Comparison of ENCODE assay signal across 2 cellular contexts in the genomic region with DNA sequence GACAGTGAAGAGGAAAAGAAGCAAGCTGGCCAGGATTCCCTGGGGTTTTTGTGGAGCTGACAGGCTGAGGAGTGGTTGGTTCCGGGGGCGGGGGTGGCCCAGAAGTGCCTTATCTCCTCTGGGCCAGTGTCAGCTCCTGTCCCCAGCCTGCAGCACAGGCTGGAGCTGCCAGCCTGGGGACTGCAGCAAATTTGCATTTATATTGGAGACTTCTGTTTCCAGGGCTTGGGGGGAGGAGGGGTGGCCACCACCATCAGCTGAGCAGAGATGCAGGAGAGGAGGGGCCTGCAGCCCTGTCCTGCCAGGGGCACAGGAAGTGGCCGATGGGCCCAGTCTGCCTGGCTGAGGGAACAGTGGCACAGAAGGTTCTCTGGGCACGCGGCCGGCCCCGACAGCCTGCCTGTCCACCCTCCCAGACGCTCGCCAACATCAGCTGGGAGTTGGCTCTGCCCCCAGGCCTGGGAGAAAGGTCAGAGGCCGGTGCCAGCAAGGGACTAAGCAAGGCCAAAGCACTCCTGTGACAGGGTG.
TF ChIP-seq lines count a peak whose summit lies in the region.

No MANE protein-coding gene starts in this region.

TF ChIP-seq in liver, 16 proteins besides CTCF, POLR2A, EP300 and RAD21:
- TF ChIP-seq, protein P1, sequence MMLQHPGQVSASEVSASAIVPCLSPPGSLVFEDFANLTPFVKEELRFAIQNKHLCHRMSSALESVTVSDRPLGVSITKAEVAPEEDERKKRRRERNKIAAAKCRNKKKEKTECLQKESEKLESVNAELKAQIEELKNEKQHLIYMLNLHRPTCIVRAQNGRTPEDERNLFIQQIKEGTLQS (IDR thresholded peaks at IDR 0.05), result no peak
- TF ChIP-seq, protein P2, sequence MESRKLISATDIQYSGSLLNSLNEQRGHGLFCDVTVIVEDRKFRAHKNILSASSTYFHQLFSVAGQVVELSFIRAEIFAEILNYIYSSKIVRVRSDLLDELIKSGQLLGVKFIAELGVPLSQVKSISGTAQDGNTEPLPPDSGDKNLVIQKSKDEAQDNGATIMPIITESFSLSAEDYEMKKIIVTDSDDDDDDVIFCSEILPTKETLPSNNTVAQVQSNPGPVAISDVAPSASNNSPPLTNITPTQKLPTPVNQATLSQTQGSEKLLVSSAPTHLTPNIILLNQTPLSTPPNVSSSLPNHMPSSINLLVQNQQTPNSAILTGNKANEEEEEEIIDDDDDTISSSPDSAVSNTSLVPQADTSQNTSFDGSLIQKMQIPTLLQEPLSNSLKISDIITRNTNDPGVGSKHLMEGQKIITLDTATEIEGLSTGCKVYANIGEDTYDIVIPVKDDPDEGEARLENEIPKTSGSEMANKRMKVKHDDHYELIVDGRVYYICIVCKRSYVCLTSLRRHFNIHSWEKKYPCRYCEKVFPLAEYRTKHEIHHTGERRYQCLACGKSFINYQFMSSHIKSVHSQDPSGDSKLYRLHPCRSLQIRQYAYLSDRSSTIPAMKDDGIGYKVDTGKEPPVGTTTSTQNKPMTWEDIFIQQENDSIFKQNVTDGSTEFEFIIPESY (IDR thresholded peaks at IDR 0.05), result no peak
- TF ChIP-seq FOXA1 (IDR thresholded peaks at IDR 0.05) (no peak), EGR1 (IDR thresholded peaks at IDR 0.05; ENCODE audit: low read depth in 2 of 2) (no peak), JUND (IDR thresholded peaks at IDR 0.05) (peak in 1 of 2 donors; percentile 54), TAF1 (conservative IDR thresholded peaks at IDR 0.05) (no peak), GABPA (IDR thresholded peaks at IDR 0.05 in 1 of 2, conservative IDR thresholded peaks at IDR 0.05 in 1 of 2) (peak in 1 of 2 donors; percentile 61), SP1 (IDR thresholded peaks at IDR 0.05) (peak; percentile 66), YY1 (IDR thresholded peaks at IDR 0.05) (peak; percentile 70), HNF4A (conservative IDR thresholded peaks at IDR 0.05) (peak; percentile 77 to 88), HNF4G (IDR thresholded peaks at IDR 0.05) (no peak), NR2F2 (IDR thresholded peaks at IDR 0.05) (peak; percentile 66), RXRA (IDR thresholded peaks at IDR 0.05) (peak; percentile 81 to 92), FOXA2 (IDR thresholded peaks at IDR 0.05) (peak; percentile 10)
- TF ChIP-seq, protein P3, sequence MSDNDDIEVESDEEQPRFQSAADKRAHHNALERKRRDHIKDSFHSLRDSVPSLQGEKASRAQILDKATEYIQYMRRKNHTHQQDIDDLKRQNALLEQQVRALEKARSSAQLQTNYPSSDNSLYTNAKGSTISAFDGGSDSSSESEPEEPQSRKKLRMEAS (IDR thresholded peaks at IDR 0.05), result peak; percentile 100
- TF ChIP-seq, protein P4, sequence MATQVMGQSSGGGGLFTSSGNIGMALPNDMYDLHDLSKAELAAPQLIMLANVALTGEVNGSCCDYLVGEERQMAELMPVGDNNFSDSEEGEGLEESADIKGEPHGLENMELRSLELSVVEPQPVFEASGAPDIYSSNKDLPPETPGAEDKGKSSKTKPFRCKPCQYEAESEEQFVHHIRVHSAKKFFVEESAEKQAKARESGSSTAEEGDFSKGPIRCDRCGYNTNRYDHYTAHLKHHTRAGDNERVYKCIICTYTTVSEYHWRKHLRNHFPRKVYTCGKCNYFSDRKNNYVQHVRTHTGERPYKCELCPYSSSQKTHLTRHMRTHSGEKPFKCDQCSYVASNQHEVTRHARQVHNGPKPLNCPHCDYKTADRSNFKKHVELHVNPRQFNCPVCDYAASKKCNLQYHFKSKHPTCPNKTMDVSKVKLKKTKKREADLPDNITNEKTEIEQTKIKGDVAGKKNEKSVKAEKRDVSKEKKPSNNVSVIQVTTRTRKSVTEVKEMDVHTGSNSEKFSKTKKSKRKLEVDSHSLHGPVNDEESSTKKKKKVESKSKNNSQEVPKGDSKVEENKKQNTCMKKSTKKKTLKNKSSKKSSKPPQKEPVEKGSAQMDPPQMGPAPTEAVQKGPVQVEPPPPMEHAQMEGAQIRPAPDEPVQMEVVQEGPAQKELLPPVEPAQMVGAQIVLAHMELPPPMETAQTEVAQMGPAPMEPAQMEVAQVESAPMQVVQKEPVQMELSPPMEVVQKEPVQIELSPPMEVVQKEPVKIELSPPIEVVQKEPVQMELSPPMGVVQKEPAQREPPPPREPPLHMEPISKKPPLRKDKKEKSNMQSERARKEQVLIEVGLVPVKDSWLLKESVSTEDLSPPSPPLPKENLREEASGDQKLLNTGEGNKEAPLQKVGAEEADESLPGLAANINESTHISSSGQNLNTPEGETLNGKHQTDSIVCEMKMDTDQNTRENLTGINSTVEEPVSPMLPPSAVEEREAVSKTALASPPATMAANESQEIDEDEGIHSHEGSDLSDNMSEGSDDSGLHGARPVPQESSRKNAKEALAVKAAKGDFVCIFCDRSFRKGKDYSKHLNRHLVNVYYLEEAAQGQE (IDR thresholded peaks at IDR 0.05), result peak; percentile 82

TF ChIP-seq in HepG2, 621 proteins besides CTCF, POLR2A, EP300 and RAD21 (continued from another document):
- TF ChIP-seq, protein P5, sequence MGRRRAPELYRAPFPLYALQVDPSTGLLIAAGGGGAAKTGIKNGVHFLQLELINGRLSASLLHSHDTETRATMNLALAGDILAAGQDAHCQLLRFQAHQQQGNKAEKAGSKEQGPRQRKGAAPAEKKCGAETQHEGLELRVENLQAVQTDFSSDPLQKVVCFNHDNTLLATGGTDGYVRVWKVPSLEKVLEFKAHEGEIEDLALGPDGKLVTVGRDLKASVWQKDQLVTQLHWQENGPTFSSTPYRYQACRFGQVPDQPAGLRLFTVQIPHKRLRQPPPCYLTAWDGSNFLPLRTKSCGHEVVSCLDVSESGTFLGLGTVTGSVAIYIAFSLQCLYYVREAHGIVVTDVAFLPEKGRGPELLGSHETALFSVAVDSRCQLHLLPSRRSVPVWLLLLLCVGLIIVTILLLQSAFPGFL (CRISPR knock-in tag; IDR thresholded peaks at IDR 0.05), result no peak
- TF ChIP-seq TGIF2 (CRISPR knock-in tag; IDR thresholded peaks at IDR 0.05), result no peak
- no peak for TF ChIP-seq ZSCAN30 (CRISPR knock-in tag; IDR thresholded peaks at IDR 0.05)
- no peak for TF ChIP-seq FOXC1 (CRISPR knock-in tag; IDR thresholded peaks at IDR 0.05; ENCODE audit: borderline replicate concordance)
- no peak for TF ChIP-seq ZNF451 (CRISPR knock-in tag; IDR thresholded peaks at IDR 0.05)
- TF ChIP-seq, protein P6, sequence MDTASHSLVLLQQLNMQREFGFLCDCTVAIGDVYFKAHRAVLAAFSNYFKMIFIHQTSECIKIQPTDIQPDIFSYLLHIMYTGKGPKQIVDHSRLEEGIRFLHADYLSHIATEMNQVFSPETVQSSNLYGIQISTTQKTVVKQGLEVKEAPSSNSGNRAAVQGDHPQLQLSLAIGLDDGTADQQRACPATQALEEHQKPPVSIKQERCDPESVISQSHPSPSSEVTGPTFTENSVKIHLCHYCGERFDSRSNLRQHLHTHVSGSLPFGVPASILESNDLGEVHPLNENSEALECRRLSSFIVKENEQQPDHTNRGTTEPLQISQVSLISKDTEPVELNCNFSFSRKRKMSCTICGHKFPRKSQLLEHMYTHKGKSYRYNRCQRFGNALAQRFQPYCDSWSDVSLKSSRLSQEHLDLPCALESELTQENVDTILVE (CRISPR knock-in tag; IDR thresholded peaks at IDR 0.05), result no peak
- no peak for TF ChIP-seq ZNF556 (CRISPR knock-in tag; IDR thresholded peaks at IDR 0.05; ENCODE audit: borderline replicate concordance)
- no peak for TF ChIP-seq ZNF777 (CRISPR knock-in tag; IDR thresholded peaks at IDR 0.05)
